ENCODE assay signal across 8 cellular contexts in the genomic region with DNA sequence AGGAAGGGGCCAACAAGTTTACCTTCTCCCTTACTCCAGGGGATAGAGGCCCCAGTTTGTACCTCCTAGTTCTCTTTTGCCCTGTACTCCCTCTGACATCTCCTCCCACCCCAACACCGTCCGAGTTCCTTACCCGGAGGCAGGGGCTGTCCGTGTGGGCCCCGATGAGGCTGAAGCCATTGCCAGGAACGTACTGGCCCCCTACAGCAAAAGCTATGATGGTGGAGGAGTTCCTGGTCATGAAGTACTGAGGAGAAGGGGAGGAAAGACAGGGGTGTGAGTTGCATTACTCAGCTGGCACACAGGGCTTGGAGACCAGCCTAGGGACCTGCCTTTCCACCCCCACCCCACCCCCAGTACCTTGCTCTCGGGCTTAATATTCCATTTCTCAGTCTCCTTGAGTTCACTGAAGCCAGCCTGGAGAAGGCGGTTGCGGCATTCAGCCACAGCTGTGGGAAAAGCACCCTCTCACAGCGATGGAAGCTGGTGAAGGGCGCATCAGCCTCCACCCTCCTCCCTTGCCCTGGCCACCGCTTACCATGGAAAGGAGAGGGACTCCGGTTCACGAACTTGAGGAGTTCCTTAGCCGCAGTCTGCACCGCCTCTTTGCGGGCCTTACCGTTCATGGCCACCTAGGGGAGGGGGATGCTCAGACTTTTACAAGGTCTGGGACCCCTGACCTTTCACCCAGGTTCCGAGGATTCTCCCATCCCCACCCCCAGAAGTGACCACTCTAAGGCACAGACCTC. TPM values are rescaled to one million over a fixed set of nuclear protein-coding genes. Genes with fewer than 3 reads are reported as not detected.
DNase-seq lines count a peak whose midpoint lies in the region; ATAC-seq and TF ChIP-seq lines count a peak whose summit lies in the region.

No MANE protein-coding gene starts in this region.

- H3K9ac ChIP-seq in ES-I3 (ENCODE audit: low read depth, low read length), result peak overlapping the region; percentile 73; the same call in 1 of the 2 replicates

- WGBS in prostate gland, result 32% methylated on average over 19 of the region's 19 CpGs

- H3K9me3 ChIP-seq in ES-I3 (ENCODE audit: control insufficient read depth, insufficient read depth, low read length) (no peaks in the 10 kb centered on the region), SJSA1 (replicated peaks) (no peaks in the 10 kb centered on the region), prostate gland (no peaks in the 10 kb centered on the region)

- H3K27ac ChIP-seq in SJSA1, result peak overlapping the region; percentile 83; the same call in 1 of the 2 replicates
- peak overlapping the region; percentile 91 to 94 for H3K27ac ChIP-seq in prostate gland

- TF ChIP-seq POLR2A in erythroblast (IDR thresholded peaks at IDR 0.05; ENCODE audit: low read length) (no peak), prostate gland (IDR thresholded peaks at IDR 0.05) (no peak)

- H3K36me3 ChIP-seq in ES-I3 (ENCODE audit: insufficient read depth, low read length), result peaks cover 9% of the 10 kb centered on the region
- peaks cover 41% of the 10 kb centered on the region for H3K36me3 ChIP-seq in SJSA1
- H3K36me3 ChIP-seq in prostate gland, result peaks cover 5 to 9% of the 10 kb centered on the region in 2 donors

- no peak for TF ChIP-seq CTCF in prostate gland (IDR thresholded peaks at IDR 0.05)

- intact Hi-C loops in prostate gland (cut with DNase I), result loop anchor here (5.0 kb wide), 1 partner anchor 209 kb away; a partner anchor contains a TSS

- H3K4me3 ChIP-seq in SJSA1, result peak overlapping the region; percentile 87
- H3K4me3 ChIP-seq in prostate gland, result peak overlapping the region; percentile 79 to 89

- ATAC-seq in GM21528 (IDR thresholded peaks at IDR 0.05; ENCODE audit: low FRiP score, unreplicated experiment), result no peak
- no peak for ATAC-seq in HG03108 (IDR thresholded peaks at IDR 0.05; ENCODE audit: unreplicated experiment)
- ATAC-seq in GM19035 (IDR thresholded peaks at IDR 0.05; ENCODE audit: unreplicated experiment), result no peak

- H3K27me3 ChIP-seq in SJSA1 (replicated peaks), result no peaks in the 10 kb centered on the region
- H3K27me3 ChIP-seq in prostate gland (replicated peaks; ENCODE audit: insufficient read depth), result no peaks in the 10 kb centered on the region

- no peak for DNase-seq in SJSA1 (ENCODE audit: low read depth in 1 of 2, low spot score in 2 of 2)
- peak; percentile 47 to 59 for DNase-seq in erythroblast (lab: John Stamatoyannopoulos, UW)
- DNase-seq in prostate gland (ENCODE audit: low spot score), result no peak
- DNase-seq in HuH-7.5 (ENCODE audit: low spot score), result no peak

- no peaks in the 10 kb centered on the region for H3K4me1 ChIP-seq in ES-I3 (ENCODE audit: insufficient read depth, low read length)
- peaks cover 14% of the 10 kb centered on the region for H3K4me1 ChIP-seq in SJSA1 (replicated peaks)
- H3K4me1 ChIP-seq in prostate gland (replicated peaks), result no peaks in the 10 kb centered on the region

RNA-seq across cellular contexts. Expression of a gene that starts 1.0 kb away (rescaled TPM):
- 25.5 and 56.1 TPM in 2 replicates for total RNA-seq in SJSA1 (2014; rRNA removed; shearing (Covaris generic))
- 10 to 100 TPM; 54.1 to 82.4 TPM for total RNA-seq in prostate gland

RNA-seq across cellular contexts. Expression of a gene that starts 31.5 kb away (rescaled TPM):
- 0.13 TPM in 1 of 2 replicates, not detected in the other for total RNA-seq in SJSA1 (2014; rRNA removed; shearing (Covaris generic))
- total RNA-seq in prostate gland, result 1,000 to 10,000 TPM; 1,584 to 1,742 TPM

RNA-seq across cellular contexts. Expression of a gene that starts 47.9 kb away (rescaled TPM):
- 0.44 and 4.2 TPM in 2 replicates for total RNA-seq in SJSA1 (2014; rRNA removed; shearing (Covaris generic))
- 10 to 100 TPM; 30.7 to 53.4 TPM for total RNA-seq in prostate gland

RNA-seq across cellular contexts. Expression of a gene that starts 54.2 kb away (rescaled TPM):
- not detected in 2 replicates for total RNA-seq in SJSA1 (2014; rRNA removed; shearing (Covaris generic))
- not detected for total RNA-seq in prostate gland

Comparison
In these comparisons a context has a peak if more than half of its experiments do, and no peak if none do; other contexts are left out.
1. DNase-seq: peak in erythroblast (2 of 2); none in SJSA1 (0 of 2), prostate gland (single experiment) and HuH-7.5 (single experiment).
2. RNA of a gene that starts 31.5 kb away (total RNA-seq): 1,584 to 1,742 TPM in prostate gland; 0.13 TPM in SJSA1; every median in the first group is over 1,000 times any median in the second.